ENCODE assay signal across 2 cellular contexts in the genomic region with DNA sequence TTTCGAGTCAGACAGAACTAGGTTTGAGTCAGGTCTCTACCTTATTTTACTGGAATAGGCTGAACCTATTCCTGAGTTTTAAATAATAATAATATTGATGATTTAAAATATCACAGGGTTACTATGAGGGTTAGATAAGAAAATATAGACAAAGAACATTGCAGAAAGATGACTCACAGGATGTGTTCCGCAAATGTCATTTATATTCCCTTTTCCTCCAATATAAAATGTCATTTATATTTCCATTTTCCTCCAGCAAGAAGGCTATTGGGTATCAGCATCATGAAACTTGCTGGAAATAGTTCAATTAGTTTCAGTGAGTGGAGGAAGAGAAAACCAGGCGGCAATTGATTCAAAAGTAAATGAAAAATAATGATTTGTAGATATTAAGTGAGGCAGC.
TF ChIP-seq lines count a peak whose summit lies in the region.

No MANE protein-coding gene starts in this region.

TF ChIP-seq in GM23338, 12 proteins besides CTCF, POLR2A, EP300 and RAD21 (continued from another document):
- TF ChIP-seq, protein P1, sequence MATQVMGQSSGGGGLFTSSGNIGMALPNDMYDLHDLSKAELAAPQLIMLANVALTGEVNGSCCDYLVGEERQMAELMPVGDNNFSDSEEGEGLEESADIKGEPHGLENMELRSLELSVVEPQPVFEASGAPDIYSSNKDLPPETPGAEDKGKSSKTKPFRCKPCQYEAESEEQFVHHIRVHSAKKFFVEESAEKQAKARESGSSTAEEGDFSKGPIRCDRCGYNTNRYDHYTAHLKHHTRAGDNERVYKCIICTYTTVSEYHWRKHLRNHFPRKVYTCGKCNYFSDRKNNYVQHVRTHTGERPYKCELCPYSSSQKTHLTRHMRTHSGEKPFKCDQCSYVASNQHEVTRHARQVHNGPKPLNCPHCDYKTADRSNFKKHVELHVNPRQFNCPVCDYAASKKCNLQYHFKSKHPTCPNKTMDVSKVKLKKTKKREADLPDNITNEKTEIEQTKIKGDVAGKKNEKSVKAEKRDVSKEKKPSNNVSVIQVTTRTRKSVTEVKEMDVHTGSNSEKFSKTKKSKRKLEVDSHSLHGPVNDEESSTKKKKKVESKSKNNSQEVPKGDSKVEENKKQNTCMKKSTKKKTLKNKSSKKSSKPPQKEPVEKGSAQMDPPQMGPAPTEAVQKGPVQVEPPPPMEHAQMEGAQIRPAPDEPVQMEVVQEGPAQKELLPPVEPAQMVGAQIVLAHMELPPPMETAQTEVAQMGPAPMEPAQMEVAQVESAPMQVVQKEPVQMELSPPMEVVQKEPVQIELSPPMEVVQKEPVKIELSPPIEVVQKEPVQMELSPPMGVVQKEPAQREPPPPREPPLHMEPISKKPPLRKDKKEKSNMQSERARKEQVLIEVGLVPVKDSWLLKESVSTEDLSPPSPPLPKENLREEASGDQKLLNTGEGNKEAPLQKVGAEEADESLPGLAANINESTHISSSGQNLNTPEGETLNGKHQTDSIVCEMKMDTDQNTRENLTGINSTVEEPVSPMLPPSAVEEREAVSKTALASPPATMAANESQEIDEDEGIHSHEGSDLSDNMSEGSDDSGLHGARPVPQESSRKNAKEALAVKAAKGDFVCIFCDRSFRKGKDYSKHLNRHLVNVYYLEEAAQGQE (IDR thresholded peaks at IDR 0.05; ENCODE audit: unreplicated experiment), result no peak
- TF ChIP-seq, protein P2, sequence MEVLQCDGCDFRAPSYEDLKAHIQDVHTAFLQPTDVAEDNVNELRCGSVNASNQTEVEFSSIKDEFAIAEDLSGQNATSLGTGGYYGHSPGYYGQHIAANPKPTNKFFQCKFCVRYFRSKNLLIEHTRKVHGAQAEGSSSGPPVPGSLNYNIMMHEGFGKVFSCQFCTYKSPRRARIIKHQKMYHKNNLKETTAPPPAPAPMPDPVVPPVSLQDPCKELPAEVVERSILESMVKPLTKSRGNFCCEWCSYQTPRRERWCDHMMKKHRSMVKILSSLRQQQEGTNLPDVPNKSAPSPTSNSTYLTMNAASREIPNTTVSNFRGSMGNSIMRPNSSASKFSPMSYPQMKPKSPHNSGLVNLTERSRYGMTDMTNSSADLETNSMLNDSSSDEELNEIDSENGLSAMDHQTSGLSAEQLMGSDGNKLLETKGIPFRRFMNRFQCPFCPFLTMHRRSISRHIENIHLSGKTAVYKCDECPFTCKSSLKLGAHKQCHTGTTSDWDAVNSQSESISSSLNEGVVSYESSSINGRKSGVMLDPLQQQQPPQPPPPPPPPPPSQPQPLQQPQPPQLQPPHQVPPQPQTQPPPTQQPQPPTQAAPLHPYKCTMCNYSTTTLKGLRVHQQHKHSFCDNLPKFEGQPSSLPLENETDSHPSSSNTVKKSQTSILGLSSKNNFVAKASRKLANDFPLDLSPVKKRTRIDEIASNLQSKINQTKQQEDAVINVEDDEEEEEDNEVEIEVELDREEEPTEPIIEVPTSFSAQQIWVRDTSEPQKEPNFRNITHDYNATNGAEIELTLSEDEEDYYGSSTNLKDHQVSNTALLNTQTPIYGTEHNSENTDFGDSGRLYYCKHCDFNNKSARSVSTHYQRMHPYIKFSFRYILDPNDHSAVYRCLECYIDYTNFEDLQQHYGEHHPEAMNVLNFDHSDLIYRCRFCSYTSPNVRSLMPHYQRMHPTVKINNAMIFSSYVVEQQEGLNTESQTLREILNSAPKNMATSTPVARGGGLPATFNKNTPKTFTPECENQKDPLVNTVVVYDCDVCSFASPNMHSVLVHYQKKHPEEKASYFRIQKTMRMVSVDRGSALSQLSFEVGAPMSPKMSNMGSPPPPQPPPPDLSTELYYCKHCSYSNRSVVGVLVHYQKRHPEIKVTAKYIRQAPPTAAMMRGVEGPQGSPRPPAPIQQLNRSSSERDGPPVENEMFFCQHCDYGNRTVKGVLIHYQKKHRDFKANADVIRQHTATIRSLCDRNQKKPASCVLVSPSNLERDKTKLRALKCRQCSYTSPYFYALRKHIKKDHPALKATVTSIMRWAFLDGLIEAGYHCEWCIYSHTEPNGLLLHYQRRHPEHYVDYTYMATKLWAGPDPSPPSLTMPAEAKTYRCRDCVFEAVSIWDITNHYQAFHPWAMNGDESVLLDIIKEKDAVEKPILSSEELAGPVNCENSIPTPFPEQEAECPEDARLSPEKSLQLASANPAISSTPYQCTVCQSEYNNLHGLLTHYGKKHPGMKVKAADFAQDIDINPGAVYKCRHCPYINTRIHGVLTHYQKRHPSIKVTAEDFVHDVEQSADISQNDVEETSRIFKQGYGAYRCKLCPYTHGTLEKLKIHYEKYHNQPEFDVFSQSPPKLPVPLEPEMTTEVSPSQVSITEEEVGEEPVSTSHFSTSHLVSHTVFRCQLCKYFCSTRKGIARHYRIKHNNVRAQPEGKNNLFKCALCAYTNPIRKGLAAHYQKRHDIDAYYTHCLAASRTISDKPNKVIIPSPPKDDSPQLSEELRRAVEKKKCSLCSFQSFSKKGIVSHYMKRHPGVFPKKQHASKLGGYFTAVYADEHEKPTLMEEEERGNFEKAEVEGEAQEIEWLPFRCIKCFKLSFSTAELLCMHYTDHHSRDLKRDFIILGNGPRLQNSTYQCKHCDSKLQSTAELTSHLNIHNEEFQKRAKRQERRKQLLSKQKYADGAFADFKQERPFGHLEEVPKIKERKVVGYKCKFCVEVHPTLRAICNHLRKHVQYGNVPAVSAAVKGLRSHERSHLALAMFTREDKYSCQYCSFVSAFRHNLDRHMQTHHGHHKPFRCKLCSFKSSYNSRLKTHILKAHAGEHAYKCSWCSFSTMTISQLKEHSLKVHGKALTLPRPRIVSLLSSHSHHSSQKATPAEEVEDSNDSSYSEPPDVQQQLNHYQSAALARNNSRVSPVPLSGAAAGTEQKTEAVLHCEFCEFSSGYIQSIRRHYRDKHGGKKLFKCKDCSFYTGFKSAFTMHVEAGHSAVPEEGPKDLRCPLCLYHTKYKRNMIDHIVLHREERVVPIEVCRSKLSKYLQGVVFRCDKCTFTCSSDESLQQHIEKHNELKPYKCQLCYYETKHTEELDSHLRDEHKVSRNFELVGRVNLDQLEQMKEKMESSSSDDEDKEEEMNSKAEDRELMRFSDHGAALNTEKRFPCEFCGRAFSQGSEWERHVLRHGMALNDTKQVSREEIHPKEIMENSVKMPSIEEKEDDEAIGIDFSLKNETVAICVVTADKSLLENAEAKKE (CRISPR knock-in tag; IDR thresholded peaks at IDR 0.05), result no peak
- TF ChIP-seq ZNF114 (CRISPR knock-in tag; IDR thresholded peaks at IDR 0.05) (no peak), EZH2phosphoT487 (IDR thresholded peaks at IDR 0.05; ENCODE audit: unreplicated experiment) (no peak)

TF ChIP-seq in SK-N-SH treated with all-trans-retinoic acid at 6 μM for 48 hours, 23 proteins besides CTCF, POLR2A, EP300 and RAD21 (continued from another document):
- no peak for TF ChIP-seq ZNF70 (CRISPR knock-in tag; IDR thresholded peaks at IDR 0.05)
- TF ChIP-seq ZNF8 (CRISPR knock-in tag; IDR thresholded peaks at IDR 0.05), result no peak
- TF ChIP-seq, protein P3, sequence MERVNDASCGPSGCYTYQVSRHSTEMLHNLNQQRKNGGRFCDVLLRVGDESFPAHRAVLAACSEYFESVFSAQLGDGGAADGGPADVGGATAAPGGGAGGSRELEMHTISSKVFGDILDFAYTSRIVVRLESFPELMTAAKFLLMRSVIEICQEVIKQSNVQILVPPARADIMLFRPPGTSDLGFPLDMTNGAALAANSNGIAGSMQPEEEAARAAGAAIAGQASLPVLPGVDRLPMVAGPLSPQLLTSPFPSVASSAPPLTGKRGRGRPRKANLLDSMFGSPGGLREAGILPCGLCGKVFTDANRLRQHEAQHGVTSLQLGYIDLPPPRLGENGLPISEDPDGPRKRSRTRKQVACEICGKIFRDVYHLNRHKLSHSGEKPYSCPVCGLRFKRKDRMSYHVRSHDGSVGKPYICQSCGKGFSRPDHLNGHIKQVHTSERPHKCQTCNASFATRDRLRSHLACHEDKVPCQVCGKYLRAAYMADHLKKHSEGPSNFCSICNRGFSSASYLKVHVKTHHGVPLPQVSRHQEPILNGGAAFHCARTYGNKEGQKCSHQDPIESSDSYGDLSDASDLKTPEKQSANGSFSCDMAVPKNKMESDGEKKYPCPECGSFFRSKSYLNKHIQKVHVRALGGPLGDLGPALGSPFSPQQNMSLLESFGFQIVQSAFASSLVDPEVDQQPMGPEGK (CRISPR knock-in tag; IDR thresholded peaks at IDR 0.05; ENCODE audit: borderline replicate concordance), result no peak
- TF ChIP-seq, protein P4, sequence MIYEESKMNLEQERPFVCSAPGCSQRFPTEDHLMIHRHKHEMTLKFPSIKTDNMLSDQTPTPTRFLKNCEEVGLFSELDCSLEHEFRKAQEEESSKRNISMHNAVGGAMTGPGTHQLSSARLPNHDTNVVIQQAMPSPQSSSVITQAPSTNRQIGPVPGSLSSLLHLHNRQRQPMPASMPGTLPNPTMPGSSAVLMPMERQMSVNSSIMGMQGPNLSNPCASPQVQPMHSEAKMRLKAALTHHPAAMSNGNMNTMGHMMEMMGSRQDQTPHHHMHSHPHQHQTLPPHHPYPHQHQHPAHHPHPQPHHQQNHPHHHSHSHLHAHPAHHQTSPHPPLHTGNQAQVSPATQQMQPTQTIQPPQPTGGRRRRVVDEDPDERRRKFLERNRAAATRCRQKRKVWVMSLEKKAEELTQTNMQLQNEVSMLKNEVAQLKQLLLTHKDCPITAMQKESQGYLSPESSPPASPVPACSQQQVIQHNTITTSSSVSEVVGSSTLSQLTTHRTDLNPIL (CRISPR knock-in tag; IDR thresholded peaks at IDR 0.05; ENCODE audit: low read depth), result no peak
- TF ChIP-seq RARB (CRISPR knock-in tag; IDR thresholded peaks at IDR 0.05), result no peak
- no peak for TF ChIP-seq ZFP30 (CRISPR knock-in tag; IDR thresholded peaks at IDR 0.05)
TF ChIP-seq in SK-N-SH treated with all-trans-retinoic acid at 6 μM for 48 hours: peak in this region for 0.
